In the genomic region with DNA sequence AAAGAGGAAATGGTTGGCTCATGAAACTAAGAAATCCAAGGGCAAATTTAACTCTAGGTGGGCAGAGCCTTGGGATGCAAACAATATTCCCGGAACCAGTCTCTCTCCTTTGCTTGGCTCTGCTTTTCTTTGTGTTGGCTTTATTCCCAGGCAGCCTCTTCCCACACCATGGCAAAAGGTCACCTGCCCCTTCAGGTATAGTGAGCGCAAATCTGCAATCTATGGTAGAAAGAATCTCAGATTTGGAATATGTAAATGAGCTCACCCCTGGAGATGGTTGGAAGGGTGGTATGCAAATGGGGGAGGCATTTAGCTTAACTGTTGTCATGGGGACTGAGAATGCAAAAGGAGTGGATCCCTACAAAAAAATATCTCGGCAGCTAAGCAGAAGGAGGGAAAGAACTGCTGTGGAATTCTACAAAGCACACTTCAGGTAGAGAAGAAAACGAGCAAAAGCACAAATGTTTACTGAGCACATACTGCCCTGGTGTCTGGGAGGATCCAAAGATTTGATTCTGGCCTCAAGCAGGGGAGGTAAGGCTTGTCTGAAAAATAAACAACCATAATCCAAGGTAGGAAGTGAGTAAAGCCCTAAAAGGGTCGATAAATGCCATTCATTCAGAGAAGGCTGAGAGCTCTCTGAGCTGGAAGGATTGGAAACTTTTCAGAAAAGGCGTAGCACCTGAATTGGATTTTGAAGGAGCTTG, we compare ENCODE assay signal across 1 cellular context.
TF ChIP-seq lines count a peak whose summit lies in the region.

No MANE protein-coding gene starts in this region.

TF ChIP-seq in WTC11, 78 proteins besides CTCF, POLR2A, EP300 and RAD21:
- TF ChIP-seq AR (CRISPR knock-in tag; IDR thresholded peaks at IDR 0.05) (no peak), SMAD4 (CRISPR knock-in tag; IDR thresholded peaks at IDR 0.05) (no peak), TCF7 (CRISPR knock-in tag; IDR thresholded peaks at IDR 0.05; ENCODE audit: low read depth) (no peak), USF2 (CRISPR knock-in tag; IDR thresholded peaks at IDR 0.05) (0 out of 2 replicates have a peak, but pooled peaks have one; percentile 18), ZNF219 (CRISPR knock-in tag; IDR thresholded peaks at IDR 0.05; ENCODE audit: borderline replicate concordance) (no peak)
